Comparison of ENCODE assay signal across 8 cellular contexts in genomic region chr13:77565635-77566034, GRCh38. TPM values are rescaled to one million over a fixed set of nuclear protein-coding genes. Genes with fewer than 3 reads are reported as not detected.
DNase-seq lines count a peak whose midpoint lies in the region; ATAC-seq, FAIRE-seq and TF ChIP-seq lines count a peak whose summit lies in the region.

No MANE protein-coding gene starts in this region.

- no peak overlapping the region for H3K9ac ChIP-seq in smooth muscle cell (ENCODE audit: low read depth)

- FAIRE-seq in RCC 7860 (lab: Jason Lieb, UNC): peak; percentile 47

- no peak overlapping the region for H3K4me3 ChIP-seq in smooth muscle cell

- H3K9me3 Mint-ChIP-seq in CD14-positive monocyte: no peaks in the 10 kb centered on the region

- no peak for DNase-seq in CD14-positive monocyte (ENCODE audit: low spot score)
- peak; percentile 4 for DNase-seq in HS-27A (ENCODE audit: low read depth)
- DNase-seq in RCC 7860 (ENCODE audit: low spot score): peak; percentile 26
- DNase-seq in fibroblast of peridontal ligament (ENCODE audit: extremely low read depth): peak; percentile 52
- DNase-seq in smooth muscle cell (lab: John Stamatoyannopoulos, UW; ENCODE audit: unreplicated experiment): no peak
- DNase-seq in T-helper 1 cell: no peak
- DNase-seq in activated naive CD4-positive, alpha-beta T cell (lab: John Stamatoyannopoulos, UW): no peak

- peaks cover 5% of the 10 kb centered on the region for H3K27me3 ChIP-seq in smooth muscle cell (ENCODE audit: low read depth)

- no peaks in the 10 kb centered on the region for H3K9me3 ChIP-seq in smooth muscle cell (replicated peaks; ENCODE audit: low read depth)

- intact Hi-C loops in CD14-positive monocyte (cut with micrococcal nuclease): no loop called here

- no peaks in the 10 kb centered on the region for H3K4me1 ChIP-seq in smooth muscle cell (ENCODE audit: low read depth)

- ATAC-seq in GM19035 (IDR thresholded peaks at IDR 0.05; ENCODE audit: unreplicated experiment): peak; percentile 80

- TF ChIP-seq CTCF in CD14-positive monocyte (IDR thresholded peaks at IDR 0.05) (peak; percentile 53), smooth muscle cell (IDR thresholded peaks at IDR 0.05; ENCODE audit: borderline replicate concordance, insufficient read depth, poor library complexity, severe bottlenecking) (peak; percentile 53)

- H3K4me3 Mint-ChIP-seq in CD14-positive monocyte: no peak overlapping the region

- peaks cover 1 to 2% (median 2%) of the 10 kb centered on the region in 3 donors for H3K27me3 Mint-ChIP-seq in CD14-positive monocyte (ENCODE audit: low read depth in 3 of 3)

- no peak overlapping the region for H3K27ac Mint-ChIP-seq in CD14-positive monocyte

- no peaks in the 10 kb centered on the region for H3K79me2 ChIP-seq in smooth muscle cell (ENCODE audit: low read depth)

- no peaks in the 10 kb centered on the region for H3K36me3 ChIP-seq in smooth muscle cell (ENCODE audit: low read depth)

- H4K20me1 ChIP-seq in smooth muscle cell (ENCODE audit: low read depth): no peaks in the 10 kb centered on the region

- 6% methylated on average over 2 of the region's 2 CpGs for WGBS in smooth muscle cell (ENCODE audit: low lambda C conversion rate)

- H2AFZ ChIP-seq in smooth muscle cell (ENCODE audit: low read depth): no peak overlapping the region

- H3K27ac ChIP-seq in smooth muscle cell (ENCODE audit: low read depth): no peak overlapping the region

- no peaks in the 10 kb centered on the region for H3F3A ChIP-seq in smooth muscle cell (ENCODE audit: low read depth)

- no peak overlapping the region for H3K4me2 ChIP-seq in smooth muscle cell

- H3K4me1 Mint-ChIP-seq in CD14-positive monocyte: peaks cover 3% of the 10 kb centered on the region

- no peaks in the 10 kb centered on the region for H3K36me3 Mint-ChIP-seq in CD14-positive monocyte

RNA-seq across cellular contexts. Expression of gene SCEL, which starts 30.1 kb away (rescaled TPM):
- not detected for polyA plus RNA-seq in CD14-positive monocyte
- total RNA-seq in smooth muscle cell: 4.3 TPM in 2 replicates
- 0.54 and 0.55 TPM in 2 replicates for polyA plus RNA-seq in smooth muscle cell

Comparison
In these comparisons a context has a peak if more than half of its experiments do, and no peak if none do; other contexts are left out.
1. DNase-seq: peak in HS-27A (single experiment), RCC 7860 (single experiment) and fibroblast of peridontal ligament (single experiment); none in CD14-positive monocyte (single experiment), smooth muscle cell (single experiment), T-helper 1 cell (0 of 5) and activated naive CD4-positive, alpha-beta T cell (0 of 4).